ENCODE assay signal across 31 cellular contexts in the genomic region with DNA sequence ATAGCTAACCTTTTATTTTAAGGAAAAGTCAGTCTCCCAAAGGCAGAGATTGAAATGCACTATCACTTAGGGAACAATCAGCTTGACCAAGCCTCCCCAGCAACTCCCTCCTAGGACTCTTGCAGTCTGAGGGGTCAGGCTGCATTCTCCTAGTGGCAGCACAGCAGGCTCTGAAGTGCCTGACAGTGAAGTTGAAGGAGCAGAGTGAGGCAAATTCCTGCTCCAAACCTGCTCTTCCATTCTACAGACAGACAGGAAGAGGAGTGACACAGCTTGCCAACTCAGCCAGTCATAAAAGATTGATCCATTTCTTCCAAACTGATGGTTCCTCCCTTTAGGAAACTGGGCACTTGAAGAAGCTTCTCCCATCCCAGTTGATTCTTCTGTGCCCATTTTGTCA. TPM values are rescaled to one million over a fixed set of nuclear protein-coding genes. Genes with fewer than 3 reads are reported as not detected.
DNase-seq lines count a peak whose midpoint lies in the region; FAIRE-seq and TF ChIP-seq lines count a peak whose summit lies in the region.
"Had no signal": no experiment of that assay in that cellular context is flagged by ENCODE, and none has a peak within 500 bp of the region (broad histone marks: within the 10 kb centered on the region; RNA-seq: fewer than 3 reads in every experiment).

No MANE protein-coding gene starts in this region.

- no peak overlapping the region for H3K9ac ChIP-seq in HUES48 (ENCODE audit: low read depth, low read length)
- H3K9ac ChIP-seq in mesenchymal stem cell (ENCODE audit: low read length) = no peak overlapping the region
- H3K9ac ChIP-seq: BLaER1 had no signal

- H2BK12ac ChIP-seq in mesenchymal stem cell (ENCODE audit: low read length in 2 of 2) = peak overlapping the region; percentile 18 to 27

- no peak overlapping the region for H3K14ac ChIP-seq in mesenchymal stem cell (ENCODE audit: low read length in 2 of 2)

- no peak overlapping the region for H3K23ac ChIP-seq in mesenchymal stem cell (ENCODE audit: low read length in 2 of 2)

- H2BK5ac ChIP-seq in mesenchymal stem cell (ENCODE audit: low read depth, low read length, poor library complexity, severe bottlenecking) = no peak overlapping the region

- no peaks in the 10 kb centered on the region for H3K9me3 ChIP-seq in HUES48 (ENCODE audit: control insufficient read depth, insufficient read depth, low read length)
- H3K9me3 ChIP-seq in mesenchymal stem cell (ENCODE audit: control insufficient read depth, low read length) = no peaks in the 10 kb centered on the region
- H3K9me3 ChIP-seq: BLaER1, colonic mucosa, left ventricle myocardium inferior, SJSA1, spleen, tibial nerve had no signal

- no peak overlapping the region for H2BK120ac ChIP-seq in mesenchymal stem cell (ENCODE audit: low read depth, low read length)

- H2BK15ac ChIP-seq in mesenchymal stem cell (ENCODE audit: low read depth, poor library complexity, severe bottlenecking) = no peak overlapping the region

- H3K27ac ChIP-seq in HUES48 (ENCODE audit: low read depth, low read length) (peak overlapping the region; percentile 26), mesenchymal stem cell (ENCODE audit: low read length, poor library complexity, severe bottlenecking) (no peak overlapping the region)
- H3K27ac ChIP-seq: BLaER1, cardiac muscle cell, colonic mucosa, left ventricle myocardium inferior, SJSA1, spleen, tibial nerve had no signal

- H2AK5ac ChIP-seq in mesenchymal stem cell (ENCODE audit: low read length, severe bottlenecking) = no peak overlapping the region

- H3K27me3 ChIP-seq in HUES48 (ENCODE audit: control insufficient read depth, insufficient read depth, low read length) (no peaks in the 10 kb centered on the region), bronchial epithelial cell (ENCODE audit: control insufficient read depth, insufficient read depth, low read length) (peaks cover 2% of the 10 kb centered on the region), mesenchymal stem cell (ENCODE audit: control insufficient read depth in 1 of 2, insufficient read depth in 1 of 2, low read length in 2 of 2) (peaks cover 0 to 8% of the 10 kb centered on the region in 2 experiments)
- H3K27me3 ChIP-seq: BLaER1, cardiac muscle cell, colonic mucosa, SJSA1, spleen, tibial nerve had no signal

- H3K79me1 ChIP-seq in mesenchymal stem cell (replicated peaks; ENCODE audit: low read length, poor library complexity, severe bottlenecking) = no peaks in the 10 kb centered on the region

- H3K4me1 ChIP-seq in HUES48 (ENCODE audit: control insufficient read depth, insufficient read depth, low read length) (peaks cover 25% of the 10 kb centered on the region), mesenchymal stem cell (ENCODE audit: control insufficient read depth, insufficient read depth, low read depth, low read length) (peaks cover 13% of the 10 kb centered on the region)

- H3K36me3 ChIP-seq in HUES48 (ENCODE audit: control insufficient read depth, insufficient read depth, low read length) = no peaks in the 10 kb centered on the region
- no peaks in the 10 kb centered on the region for H3K36me3 ChIP-seq in bronchial epithelial cell (ENCODE audit: control insufficient read depth, insufficient read depth, low read length)
- no peaks in the 10 kb centered on the region for H3K36me3 ChIP-seq in mesenchymal stem cell (ENCODE audit: control insufficient read depth in 1 of 2, insufficient read depth in 2 of 2, low read depth in 1 of 2, low read length in 2 of 2)
- H3K36me3 ChIP-seq: BLaER1, cardiac muscle cell, colonic mucosa, left ventricle myocardium inferior, SJSA1, spleen, tibial nerve had no signal

- H3K4me3 ChIP-seq in HUES48 (ENCODE audit: low read depth, low read length) = no peak overlapping the region
- H3K4me3 ChIP-seq in bronchial epithelial cell (ENCODE audit: low read depth, low read length) = no peak overlapping the region
- no peak overlapping the region for H3K4me3 ChIP-seq in mesenchymal stem cell (ENCODE audit: insufficient read depth in 1 of 2, low read depth in 1 of 2, low read length in 2 of 2)
- H3K4me3 ChIP-seq: BLaER1, cardiac muscle cell, colonic mucosa, left ventricle myocardium inferior, SJSA1, spleen, tibial nerve had no signal

- peak overlapping the region in 1 of 2 experiments; percentile 52 for H3K18ac ChIP-seq in mesenchymal stem cell (ENCODE audit: low read depth in 1 of 2, low read length in 2 of 2)

- H3K4ac ChIP-seq in mesenchymal stem cell (ENCODE audit: low read depth in 1 of 2, low read length in 2 of 2) = no peak overlapping the region

- no peak overlapping the region for H3K4me2 ChIP-seq in mesenchymal stem cell (ENCODE audit: low read length, poor library complexity, severe bottlenecking)
- H3K4me2 ChIP-seq: BLaER1 had no signal

- no peak for FAIRE-seq in bronchial epithelial cell (lab: Jason Lieb, UNC)
- FAIRE-seq: frontal cortex, GM19239, RCC 7860, TTC549 had no signal

- H4K8ac ChIP-seq in mesenchymal stem cell (ENCODE audit: low read length) = no peak overlapping the region

- TF ChIP-seq CTCF in bronchial epithelial cell (IDR thresholded peaks at IDR 0.05; ENCODE audit: insufficient read depth, low read length, severe bottlenecking) = no peak

- DNase-seq in ELF-1 (ENCODE audit: low read depth, low spot score) (peak; percentile 62), bronchial epithelial cell (ENCODE audit: low read depth) (peak; percentile 69), mesenchymal stem cell (no peak), NCI-H524 (lab: John Stamatoyannopoulos, UW) (no peak), NAMALWA (ENCODE audit: low spot score) (no peak), GM19240 (ENCODE audit: insufficient read length, low spot score) (no peak)
- DNase-seq: activated CD4-positive, CD25-positive, alpha-beta regulatory T cell treated with anti-CD3 and anti-CD28 coated beads, Interleukin-2, amount 50 U/mL, for 72 hours; activated CD8-positive, alpha-beta T cell treated with anti-CD3 and anti-CD28 coated beads for 36 hours; activated effector memory CD4-positive, alpha-beta T cell treated with Interleukin-2 at 50 U/mL for 16 hours; activated naive CD8-positive, alpha-beta T cell treated with anti-CD3 and anti-CD28 coated beads for 36 hours; activated T-cell treated with anti-CD3 and anti-CD28 coated beads for 4 hours; aorta; colonic mucosa; effector memory CD8-positive, alpha-beta T cell; immature natural killer cell; left ventricle myocardium inferior; midbrain; naive thymus-derived CD8-positive, alpha-beta T cell; NCI-H1092; NCI-H187 treated with DMSO at 0.1 percent for 48 hours; NCI-H526; spleen had no signal

- no peak overlapping the region for H4K91ac ChIP-seq in mesenchymal stem cell (ENCODE audit: low read length)

- no peak overlapping the region for H2AFZ ChIP-seq in mesenchymal stem cell (ENCODE audit: low read depth, low read length)

RNA-seq across cellular contexts. Expression of gene SMAD3, which starts 43.9 kb away (rescaled TPM):
- total RNA-seq in bronchial epithelial cell = 9.5 and 14.1 TPM in 2 replicates
- polyA plus RNA-seq in mesenchymal stem cell (2013, experiment 1 of 2) = 126 TPM
- 125 TPM for polyA plus RNA-seq in mesenchymal stem cell (2013, experiment 2 of 2)

Comparison
In these comparisons a context has a peak if more than half of its experiments do, and no peak if none do; other contexts are left out.
1. DNase-seq: peak in ELF-1 (single experiment) and bronchial epithelial cell (single experiment); none in mesenchymal stem cell (single experiment), NCI-H524 (0 of 2), NAMALWA (single experiment) and GM19240 (single experiment).